In the genomic region with DNA sequence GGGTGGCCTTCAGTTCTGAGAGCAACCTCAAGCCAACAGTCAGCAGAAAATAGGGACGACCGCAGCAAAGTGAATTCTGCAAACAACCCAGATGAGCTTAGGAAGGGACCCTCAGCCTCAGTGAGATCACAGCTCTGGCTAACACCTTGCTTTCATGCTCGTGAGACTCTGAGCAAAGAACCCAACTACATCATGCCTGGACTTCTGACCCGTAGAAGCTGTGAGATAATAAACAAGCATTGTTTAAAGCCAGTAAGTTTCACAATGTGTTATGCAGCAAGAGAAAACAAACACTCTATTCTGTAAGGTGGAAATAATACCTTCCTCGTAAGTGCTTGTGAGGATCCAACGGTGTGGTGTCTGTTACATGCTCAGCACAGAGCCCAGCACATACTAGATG, we compare ENCODE assay signal across 25 cellular contexts.
DNase-seq lines count a peak whose midpoint lies in the region; ATAC-seq, FAIRE-seq and TF ChIP-seq lines count a peak whose summit lies in the region.
"Had no signal": no experiment of that assay in that cellular context is flagged by ENCODE, and none has a peak within 500 bp of the region (broad histone marks: within the 10 kb centered on the region; RNA-seq: fewer than 3 reads in every experiment).

No MANE protein-coding gene starts in this region.

- POLR2A ChIA-PET in HepG2 (lab: Yijun Ruan, JAX): interaction anchor here (1.2 to 2.5 kb wide), 4 partner anchors 45 to 89 kb away, joined by 5 to 24 read pairs (median 8); no protein-coding TSS in a partner anchor

- peaks cover 55% of the 10 kb centered on the region for H3K4me1 ChIP-seq in HepG2 (ENCODE audit: insufficient read depth, low read length)
- peaks cover 0 to 4% (median 0%) of the 10 kb centered on the region in 4 donors for H3K4me1 ChIP-seq in transverse colon
- no peaks in the 10 kb centered on the region for H3K4me1 ChIP-seq in esophagus squamous epithelium

- TF ChIP-seq CTCF in coronary artery (IDR thresholded peaks at IDR 0.05) (no peak), HepG2 (CRISPR knock-in tag; IDR thresholded peaks at IDR 0.05) (no peak), transverse colon (IDR thresholded peaks at IDR 0.05) (no peak), WERI-Rb-1 (IDR thresholded peaks at IDR 0.05; ENCODE audit: low read depth, low read length) (no peak), esophagus squamous epithelium (IDR thresholded peaks at IDR 0.05) (no peak)

- peak; percentile 89 for ATAC-seq in HepG2
- no peak for ATAC-seq in GM18861 (IDR thresholded peaks at IDR 0.05; ENCODE audit: unreplicated experiment)
- ATAC-seq: GM23338, HCT116 had no signal

- in situ Hi-C loops in HepG2 (cut with HindIII; ENCODE audit: extremely low pct_ligation_motif_present, low pct_unique_long_range_greater_than_20kb): no loop called here
- in situ Hi-C loops in transverse colon (cut with MboI; ENCODE audit: low pct_ligation_motif_present in 1 of 4, low pct_unique_long_range_greater_than_20kb in 1 of 4, low sequenced_read_pairs in 3 of 4): no loop called here

- no peak overlapping the region for H3K27ac ChIP-seq in coronary artery
- peak overlapping the region; percentile 67 for H3K27ac ChIP-seq in HepG2 (ENCODE audit: extremely low read length, insufficient read depth, low read length)
- H3K27ac ChIP-seq in transverse colon: no peak overlapping the region
- no peak overlapping the region for H3K27ac ChIP-seq in WERI-Rb-1
- no peak overlapping the region for H3K27ac ChIP-seq in esophagus squamous epithelium
- H3K27ac ChIP-seq: C4-2B, RWPE1 had no signal

- no peak for TF ChIP-seq RAD21 in HepG2 (CRISPR knock-in tag; IDR thresholded peaks at IDR 0.05)

- H3K27me3 ChIP-seq in HepG2 (ENCODE audit: control insufficient read depth in 1 of 2, insufficient read depth in 2 of 2, low read length in 2 of 2) (no peaks in the 10 kb centered on the region; a peak in 1 of 5 replicates), transverse colon (no peaks in the 10 kb centered on the region), WERI-Rb-1 (ENCODE audit: insufficient read depth, low read depth, severe bottlenecking) (no peaks in the 10 kb centered on the region), esophagus squamous epithelium (peaks cover 0 to 20% (median 0%) of the 10 kb centered on the region in 4 donors)

- CTCF ChIA-PET in HepG2 (lab: Yijun Ruan, JAX; ENCODE audit: low intra/inter-chr PET ratio, low total read pairs): no interaction called here

- H3K36me3 ChIP-seq in HepG2 (replicated peaks in 1 of 2; ENCODE audit: control insufficient read depth in 1 of 2, insufficient read depth in 2 of 2, low read length in 2 of 2): no peaks in the 10 kb centered on the region
- H3K36me3 ChIP-seq in transverse colon: no peaks in the 10 kb centered on the region
- no peaks in the 10 kb centered on the region for H3K36me3 ChIP-seq in WERI-Rb-1
- no peaks in the 10 kb centered on the region for H3K36me3 ChIP-seq in esophagus squamous epithelium

- intact Hi-C loops in HepG2 (cut with micrococcal nuclease; ENCODE audit: unreplicated experiment): loop anchor here (2.0 to 5.0 kb wide), 2 partner anchors 37 to 88 kb away; no protein-coding TSS in a partner anchor
- intact Hi-C loops in transverse colon (cut with DNase I; ENCODE audit: low total_unique reads): no loop called here
- intact Hi-C loops in esophagus squamous epithelium (cut with DNase I): no loop called here

- no peaks in the 10 kb centered on the region for H4K20me1 ChIP-seq in HepG2 (ENCODE audit: insufficient read depth, low read length)

- H3K9me3 ChIP-seq in HepG2 (ENCODE audit: low read length) (no peaks in the 10 kb centered on the region), transverse colon (peaks cover 0 to 4% of the 10 kb centered on the region in 2 donors), WERI-Rb-1 (ENCODE audit: severe bottlenecking) (peaks cover 5% of the 10 kb centered on the region), esophagus squamous epithelium (peaks cover 0 to 4% (median 3%) of the 10 kb centered on the region in 3 donors)

- H3K79me2 ChIP-seq in HepG2 (ENCODE audit: insufficient read depth, low read length): no peaks in the 10 kb centered on the region

- H3K4me2 ChIP-seq in HepG2 (ENCODE audit: low read depth, low read length): peak overlapping the region; percentile 71
- H3K4me2 ChIP-seq: GM23338 had no signal

- peak; percentile 23 for DNase-seq in NCI-H510A treated with DMSO at 0.1 percent for 48 hours (lab: John Stamatoyannopoulos, UW)
- DNase-seq in NCI-H510A (lab: John Stamatoyannopoulos, UW): no peak
- peak; percentile 12 for DNase-seq in coronary artery (ENCODE audit: low spot score)
- DNase-seq in HepG2 (ENCODE audit: low spot score): peak; percentile 86
- DNase-seq in transverse colon: peak; percentile 20
- DNase-seq in WERI-Rb-1: no peak
- DNase-seq in esophagus squamous epithelium (lab: John Stamatoyannopoulos, UW): no peak
- DNase-seq: 8988T; CD8-positive, alpha-beta memory T cell; DMS53; GDM1; Karpas-422; MV-4-11; NCI-H1105 treated with DMSO at 0.1 percent for 48 hours; NCI-H2029 treated with DMSO at 0.1 percent for 48 hours; NCI-H748 treated with DMSO at 0.1 percent for 48 hours; NK-92 treated with Interleukin-12 subunit alpha and Interleukin-12 subunit beta, amount 100 ng/mL, for 24 hours; SIG-M5 had no signal

- peak overlapping the region; percentile 46; the same call in 1 of the 2 replicates for H3K9ac ChIP-seq in HepG2 (ENCODE audit: insufficient read depth, low read depth, low read length)

- TF ChIP-seq POLR2A in HepG2 (IDR thresholded peaks at IDR 0.05; ENCODE audit: insufficient read depth in 1 of 2, low read depth in 2 of 2, low read length in 2 of 2): no peak
- no peak for TF ChIP-seq POLR2A in transverse colon (IDR thresholded peaks at IDR 0.05)
- TF ChIP-seq POLR2A in esophagus squamous epithelium (IDR thresholded peaks at IDR 0.05): no peak

- peak; percentile 90 for FAIRE-seq in HepG2 (lab: Jason Lieb, UNC)
- FAIRE-seq: GM18507, HTR-8/SVneo had no signal

- BruUV-seq in HepG2 (replicated peaks; lab: Mats Ljungman, UMichigan): no TSS peak

- peak in 1 of 2 experiments; percentile 87; a peak in 2 of 4 replicates for TF ChIP-seq EP300 in HepG2 (IDR thresholded peaks at IDR 0.05; ENCODE audit: low read depth in 2 of 2, low read length in 2 of 2)
- peak; percentile 68; the same call in 1 of the 2 replicates for TF ChIP-seq EP300 in HepG2 (CRISPR knock-in tag; IDR thresholded peaks at IDR 0.05; ENCODE audit: borderline replicate concordance)
- no peak for TF ChIP-seq EP300 in transverse colon (IDR thresholded peaks at IDR 0.05; ENCODE audit: low read depth)

- no peak overlapping the region for H2AFZ ChIP-seq in HepG2 (ENCODE audit: low read length)
- H2AFZ ChIP-seq: GM23338 had no signal

- H3K4me3 ChIP-seq in coronary artery (no peak overlapping the region), HepG2 (replicated peaks in 1 of 3; ENCODE audit: insufficient read depth in 1 of 3, low read depth in 2 of 3, low read length in 3 of 3) (peak overlapping the region in 2 of 3 experiments; percentile 4 to 26; a peak in 3 of 6 replicates), transverse colon (no peak overlapping the region), WERI-Rb-1 (ENCODE audit: low read depth, low read length) (no peak overlapping the region), esophagus squamous epithelium (no peak overlapping the region)
- H3K4me3 ChIP-seq: GM23338 had no signal

- 0% methylated on average over 4 of the region's 6 CpGs for WGBS in HepG2 (ENCODE audit: low lambda C conversion rate)
- WGBS in transverse colon (ENCODE audit: low coverage in 1 of 2), 2 donors: 42 to 57% methylated on average over 4 to 6 of the region's 6 CpGs
- 34 to 50% methylated on average over 5 to 6 of the region's 6 CpGs for WGBS in esophagus squamous epithelium, 2 donors

TF ChIP-seq in HepG2, 621 proteins besides CTCF, POLR2A, EP300 and RAD21 (continues in another document):
- TF ChIP-seq ZFP36L2 (CRISPR knock-in tag; IDR thresholded peaks at IDR 0.05): no peak
- TF ChIP-seq HNRNPLL (IDR thresholded peaks at IDR 0.05; ENCODE audit: low read depth, low read length, poor library complexity, severe bottlenecking): no peak
- TF ChIP-seq RELA (CRISPR knock-in tag; IDR thresholded peaks at IDR 0.05): no peak
- no peak for TF ChIP-seq ZNF747 (CRISPR knock-in tag; IDR thresholded peaks at IDR 0.05; ENCODE audit: borderline replicate concordance)
- TF ChIP-seq TBP (CRISPR knock-in tag; IDR thresholded peaks at IDR 0.05): no peak
- no peak for TF ChIP-seq ZNF780A (CRISPR knock-in tag; IDR thresholded peaks at IDR 0.05)
- TF ChIP-seq FOXM1 (CRISPR knock-in tag; IDR thresholded peaks at IDR 0.05): no peak
- TF ChIP-seq RBM39 (IDR thresholded peaks at IDR 0.05; ENCODE audit: low read depth, low read length, poor library complexity, severe bottlenecking): no peak
- no peak for TF ChIP-seq ZNF501 (CRISPR knock-in tag; IDR thresholded peaks at IDR 0.05)
- TF ChIP-seq MZF1 (CRISPR knock-in tag; IDR thresholded peaks at IDR 0.05; ENCODE audit: borderline replicate concordance): no peak
- TF ChIP-seq, protein P1, sequence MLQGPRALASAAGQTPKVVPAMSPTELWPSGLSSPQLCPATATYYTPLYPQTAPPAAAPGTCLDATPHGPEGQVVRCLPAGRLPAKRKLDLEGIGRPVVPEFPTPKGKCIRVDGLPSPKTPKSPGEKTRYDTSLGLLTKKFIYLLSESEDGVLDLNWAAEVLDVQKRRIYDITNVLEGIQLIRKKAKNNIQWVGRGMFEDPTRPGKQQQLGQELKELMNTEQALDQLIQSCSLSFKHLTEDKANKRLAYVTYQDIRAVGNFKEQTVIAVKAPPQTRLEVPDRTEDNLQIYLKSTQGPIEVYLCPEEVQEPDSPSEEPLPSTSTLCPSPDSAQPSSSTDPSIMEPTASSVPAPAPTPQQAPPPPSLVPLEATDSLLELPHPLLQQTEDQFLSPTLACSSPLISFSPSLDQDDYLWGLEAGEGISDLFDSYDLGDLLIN (CRISPR knock-in tag; IDR thresholded peaks at IDR 0.05; ENCODE audit: borderline replicate concordance): no peak
- TF ChIP-seq, protein P2, sequence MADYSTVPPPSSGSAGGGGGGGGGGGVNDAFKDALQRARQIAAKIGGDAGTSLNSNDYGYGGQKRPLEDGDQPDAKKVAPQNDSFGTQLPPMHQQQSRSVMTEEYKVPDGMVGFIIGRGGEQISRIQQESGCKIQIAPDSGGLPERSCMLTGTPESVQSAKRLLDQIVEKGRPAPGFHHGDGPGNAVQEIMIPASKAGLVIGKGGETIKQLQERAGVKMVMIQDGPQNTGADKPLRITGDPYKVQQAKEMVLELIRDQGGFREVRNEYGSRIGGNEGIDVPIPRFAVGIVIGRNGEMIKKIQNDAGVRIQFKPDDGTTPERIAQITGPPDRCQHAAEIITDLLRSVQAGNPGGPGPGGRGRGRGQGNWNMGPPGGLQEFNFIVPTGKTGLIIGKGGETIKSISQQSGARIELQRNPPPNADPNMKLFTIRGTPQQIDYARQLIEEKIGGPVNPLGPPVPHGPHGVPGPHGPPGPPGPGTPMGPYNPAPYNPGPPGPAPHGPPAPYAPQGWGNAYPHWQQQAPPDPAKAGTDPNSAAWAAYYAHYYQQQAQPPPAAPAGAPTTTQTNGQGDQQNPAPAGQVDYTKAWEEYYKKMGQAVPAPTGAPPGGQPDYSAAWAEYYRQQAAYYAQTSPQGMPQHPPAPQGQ (CRISPR knock-in tag; IDR thresholded peaks at IDR 0.05; ENCODE audit: borderline replicate concordance): no peak
- TF ChIP-seq LCORL (IDR thresholded peaks at IDR 0.05): no peak
- peak; percentile 62; the same call in 1 of the 2 replicates for TF ChIP-seq LCORL (CRISPR knock-in tag; IDR thresholded peaks at IDR 0.05)

Comparison
In these comparisons a context has a peak if more than half of its experiments do, and no peak if none do; other contexts are left out.
1. DNase-seq: peak in NCI-H510A treated with DMSO at 0.1 percent for 48 hours (single experiment), coronary artery (single experiment), HepG2 (single experiment) and transverse colon (single experiment); none in NCI-H510A (single experiment), WERI-Rb-1 (single experiment) and esophagus squamous epithelium (single experiment).
2. H3K4me3 ChIP-seq: peak in HepG2 (2 of 3); none in coronary artery (single experiment), transverse colon (0 of 4), WERI-Rb-1 (single experiment) and esophagus squamous epithelium (0 of 4).